In genomic region chr6:160971151-160971550, GRCh38 we compare ENCODE assay signal across 28 cellular contexts.
"Had no signal": no experiment of that assay in that cellular context is flagged by ENCODE, and none has a peak within 500 bp of the region (broad histone marks: within the 10 kb centered on the region; RNA-seq: fewer than 3 reads in every experiment).

No MANE protein-coding gene starts in this region.

- H3K27me3 ChIP-seq: adrenal gland, body of pancreas, colonic mucosa, gastrocnemius medialis, heart left ventricle had no signal

- ATAC-seq: activated CD4-positive, alpha-beta T cell treated with anti-CD3 and anti-CD28 coated beads for 36 hours; activated CD8-positive, alpha-beta memory T cell treated with anti-CD3 and anti-CD28 coated beads, Interleukin-2, amount 10 ng/mL, durations not matched to agents 7 days and 5 days; activated CD8-positive, alpha-beta T cell treated with anti-CD3 and anti-CD28 coated beads, Interleukin-2, amount 10 ng/mL, durations not matched to agents 7 days and 5 days; activated naive CD8-positive, alpha-beta T cell treated with anti-CD3 and anti-CD28 coated beads, Interleukin-2, amount 50 U/mL, for 24 hours; body of pancreas; gastrocnemius medialis; heart left ventricle had no signal

- H3K4me3 ChIP-seq: adrenal gland, body of pancreas, colonic mucosa, gastrocnemius medialis, heart left ventricle had no signal

- H3K9me3 Mint-ChIP-seq: activated CD4-positive, alpha-beta memory T cell treated with anti-CD3 and anti-CD28 coated beads for 36 hours; activated CD4-positive, alpha-beta T cell treated with anti-CD3 and anti-CD28 coated beads, Interleukin-2, amount 10 ng/mL, durations not matched to agents 24 days and 14 days; activated naive CD4-positive, alpha-beta T cell treated with anti-CD3 and anti-CD28 coated beads for 36 hours; activated naive CD4-positive, alpha-beta T cell treated with anti-CD3 and anti-CD28 coated beads, Interleukin-2, amount 50 U/mL, for 24 hours; activated naive CD8-positive, alpha-beta T cell treated with anti-CD3 and anti-CD28 coated beads for 36 hours; activated naive CD8-positive, alpha-beta T cell treated with anti-CD3 and anti-CD28 coated beads, Interleukin-2, amount 50 U/mL, for 24 hours; activated T-helper 1 cell treated with anti-CD3 and anti-CD28 coated beads, Interleukin-12 subunit alpha, Interleukin-12 subunit beta, Interleukin-2, Interleukin-4 antibody, amounts not matched to agents 30 ng/mL and 10 ng/mL and 1 ng/mL, durations not matched to agents 14 hours and 24 hours and 36 hours; activated T-helper 2 cell treated with anti-CD3 and anti-CD28 coated beads, Interferon-gamma antibody, Interleukin-2, Interleukin-4, amounts not matched to agents 10 μg/mL and 5 μg/mL and 100 μg/mL, durations not matched to agents 14 hours and 24 hours and 36 hours had no signal

- H3K27ac Mint-ChIP-seq: activated CD4-positive, alpha-beta memory T cell treated with anti-CD3 and anti-CD28 coated beads for 36 hours; activated CD4-positive, alpha-beta T cell treated with anti-CD3 and anti-CD28 coated beads for 36 hours; activated CD4-positive, alpha-beta T cell treated with anti-CD3 and anti-CD28 coated beads, Interleukin-2, amount 10 ng/mL, durations not matched to agents 24 days and 14 days; activated CD8-positive, alpha-beta memory T cell treated with anti-CD3 and anti-CD28 coated beads, Interleukin-2, amount 10 ng/mL, durations not matched to agents 7 days and 5 days; activated CD8-positive, alpha-beta T cell treated with anti-CD3 and anti-CD28 coated beads, Interleukin-2, amount 10 ng/mL, durations not matched to agents 7 days and 5 days; activated naive CD4-positive, alpha-beta T cell treated with anti-CD3 and anti-CD28 coated beads for 36 hours; activated naive CD4-positive, alpha-beta T cell treated with anti-CD3 and anti-CD28 coated beads, Interleukin-2, amount 50 U/mL, for 24 hours; activated naive CD8-positive, alpha-beta T cell treated with anti-CD3 and anti-CD28 coated beads for 36 hours; activated naive CD8-positive, alpha-beta T cell treated with anti-CD3 and anti-CD28 coated beads, Interleukin-2, amount 50 U/mL, for 24 hours; activated T-helper 1 cell treated with anti-CD3 and anti-CD28 coated beads, Interleukin-12 subunit alpha, Interleukin-12 subunit beta, Interleukin-2, Interleukin-4 antibody, amounts not matched to agents 30 ng/mL and 10 ng/mL and 1 ng/mL, durations not matched to agents 14 hours and 24 hours and 36 hours; activated T-helper 2 cell treated with anti-CD3 and anti-CD28 coated beads, Interferon-gamma antibody, Interleukin-2, Interleukin-4, amounts not matched to agents 10 μg/mL and 5 μg/mL and 100 μg/mL, durations not matched to agents 14 hours and 24 hours and 36 hours had no signal

- H3K4me1 Mint-ChIP-seq: activated CD4-positive, alpha-beta T cell treated with anti-CD3 and anti-CD28 coated beads for 36 hours; activated CD4-positive, alpha-beta T cell treated with anti-CD3 and anti-CD28 coated beads, Interleukin-2, amount 10 ng/mL, durations not matched to agents 24 days and 14 days; activated CD8-positive, alpha-beta memory T cell treated with anti-CD3 and anti-CD28 coated beads, Interleukin-2, amount 10 ng/mL, durations not matched to agents 7 days and 5 days; activated naive CD4-positive, alpha-beta T cell treated with anti-CD3 and anti-CD28 coated beads, Interleukin-2, amount 50 U/mL, for 24 hours; activated naive CD8-positive, alpha-beta T cell treated with anti-CD3 and anti-CD28 coated beads for 36 hours; activated naive CD8-positive, alpha-beta T cell treated with anti-CD3 and anti-CD28 coated beads, Interleukin-2, amount 50 U/mL, for 24 hours had no signal

- H3K36me3 ChIP-seq: adrenal gland, colonic mucosa, gastrocnemius medialis, heart left ventricle had no signal

- DNase-seq: activated CD4-positive, alpha-beta memory T cell treated with anti-CD3 and anti-CD28 coated beads for 36 hours; activated CD4-positive, alpha-beta T cell treated with anti-CD3 and anti-CD28 coated beads for 36 hours; activated CD4-positive, alpha-beta T cell treated with anti-CD3 and anti-CD28 coated beads, Interleukin-2, amount 10 ng/mL, durations not matched to agents 24 days and 14 days; activated CD4-positive, CD25-positive, alpha-beta regulatory T cell; activated CD4-positive, CD25-positive, alpha-beta regulatory T cell treated with anti-CD3 and anti-CD28 coated beads, Interleukin-2, amount 50 U/mL, for 72 hours; activated CD8-positive, alpha-beta memory T cell treated with anti-CD3 and anti-CD28 coated beads, Interleukin-2, amount 10 ng/mL, durations not matched to agents 7 days and 5 days; activated CD8-positive, alpha-beta memory T cell treated with anti-CD3 and anti-CD28 coated beads, Interleukin-2, amount 50 U/mL, for 4 hours; activated CD8-positive, alpha-beta T cell treated with anti-CD3 and anti-CD28 coated beads, Interleukin-2, amount 10 ng/mL, durations not matched to agents 7 days and 5 days; activated effector memory CD4-positive, alpha-beta T cell treated with anti-CD3 and anti-CD28 coated beads, Interleukin-2, amount 50 U/mL, for 16 hours; activated naive CD4-positive, alpha-beta T cell treated with anti-CD3 and anti-CD28 coated beads for 36 hours; activated naive CD8-positive, alpha-beta T cell treated with anti-CD3 and anti-CD28 coated beads for 36 hours; activated naive CD8-positive, alpha-beta T cell treated with anti-CD3 and anti-CD28 coated beads, Interleukin-2, amount 50 U/mL, for 24 hours; activated T-cell treated with anti-CD3 and anti-CD28 coated beads, Interleukin-2, amount 50 U/mL, for 1 hour; activated T-cell treated with anti-CD3 and anti-CD28 coated beads, Interleukin-2, amount 50 U/mL, for 48 hours; adrenal gland; amygdala; aorta; body of pancreas; caudate nucleus; colonic mucosa; effector CD8-positive, alpha-beta T cell; gastrocnemius medialis; glutamatergic neuron; heart left ventricle; T-helper 2 cell had no signal

- H3K27ac ChIP-seq: adrenal gland, body of pancreas, colonic mucosa, gastrocnemius medialis, heart left ventricle had no signal

- H3K4me1 ChIP-seq: colonic mucosa, gastrocnemius medialis had no signal

- H3K4me3 Mint-ChIP-seq: activated CD4-positive, alpha-beta memory T cell treated with anti-CD3 and anti-CD28 coated beads for 36 hours; activated CD4-positive, alpha-beta T cell treated with anti-CD3 and anti-CD28 coated beads for 36 hours; activated CD4-positive, alpha-beta T cell treated with anti-CD3 and anti-CD28 coated beads, Interleukin-2, amount 10 ng/mL, durations not matched to agents 24 days and 14 days; activated CD8-positive, alpha-beta memory T cell treated with anti-CD3 and anti-CD28 coated beads, Interleukin-2, amount 10 ng/mL, durations not matched to agents 7 days and 5 days; activated CD8-positive, alpha-beta T cell treated with anti-CD3 and anti-CD28 coated beads, Interleukin-2, amount 10 ng/mL, durations not matched to agents 7 days and 5 days; activated naive CD4-positive, alpha-beta T cell treated with anti-CD3 and anti-CD28 coated beads for 36 hours; activated naive CD4-positive, alpha-beta T cell treated with anti-CD3 and anti-CD28 coated beads, Interleukin-2, amount 50 U/mL, for 24 hours; activated naive CD8-positive, alpha-beta T cell treated with anti-CD3 and anti-CD28 coated beads for 36 hours; activated naive CD8-positive, alpha-beta T cell treated with anti-CD3 and anti-CD28 coated beads, Interleukin-2, amount 50 U/mL, for 24 hours; activated T-helper 1 cell treated with anti-CD3 and anti-CD28 coated beads, Interleukin-12 subunit alpha, Interleukin-12 subunit beta, Interleukin-2, Interleukin-4 antibody, amounts not matched to agents 30 ng/mL and 10 ng/mL and 1 ng/mL, durations not matched to agents 14 hours and 24 hours and 36 hours had no signal

- H3K36me3 Mint-ChIP-seq: activated CD4-positive, alpha-beta memory T cell treated with anti-CD3 and anti-CD28 coated beads for 36 hours; activated CD8-positive, alpha-beta memory T cell treated with anti-CD3 and anti-CD28 coated beads, Interleukin-2, amount 10 ng/mL, durations not matched to agents 7 days and 5 days; activated naive CD4-positive, alpha-beta T cell treated with anti-CD3 and anti-CD28 coated beads, Interleukin-2, amount 50 U/mL, for 24 hours; activated naive CD8-positive, alpha-beta T cell treated with anti-CD3 and anti-CD28 coated beads for 36 hours had no signal

- H3K9me3 ChIP-seq: adrenal gland, body of pancreas, colonic mucosa, gastrocnemius medialis, heart left ventricle had no signal
